1 cellular context compared by ENCODE assay signal in genomic region chr11:119029340-119030028, GRCh38.
TF ChIP-seq lines count a peak whose summit lies in the region.

No MANE protein-coding gene starts in this region.

TF ChIP-seq in GM23338, 12 proteins besides CTCF, POLR2A, EP300 and RAD21 (continued from another document):
- TF ChIP-seq, protein P1, sequence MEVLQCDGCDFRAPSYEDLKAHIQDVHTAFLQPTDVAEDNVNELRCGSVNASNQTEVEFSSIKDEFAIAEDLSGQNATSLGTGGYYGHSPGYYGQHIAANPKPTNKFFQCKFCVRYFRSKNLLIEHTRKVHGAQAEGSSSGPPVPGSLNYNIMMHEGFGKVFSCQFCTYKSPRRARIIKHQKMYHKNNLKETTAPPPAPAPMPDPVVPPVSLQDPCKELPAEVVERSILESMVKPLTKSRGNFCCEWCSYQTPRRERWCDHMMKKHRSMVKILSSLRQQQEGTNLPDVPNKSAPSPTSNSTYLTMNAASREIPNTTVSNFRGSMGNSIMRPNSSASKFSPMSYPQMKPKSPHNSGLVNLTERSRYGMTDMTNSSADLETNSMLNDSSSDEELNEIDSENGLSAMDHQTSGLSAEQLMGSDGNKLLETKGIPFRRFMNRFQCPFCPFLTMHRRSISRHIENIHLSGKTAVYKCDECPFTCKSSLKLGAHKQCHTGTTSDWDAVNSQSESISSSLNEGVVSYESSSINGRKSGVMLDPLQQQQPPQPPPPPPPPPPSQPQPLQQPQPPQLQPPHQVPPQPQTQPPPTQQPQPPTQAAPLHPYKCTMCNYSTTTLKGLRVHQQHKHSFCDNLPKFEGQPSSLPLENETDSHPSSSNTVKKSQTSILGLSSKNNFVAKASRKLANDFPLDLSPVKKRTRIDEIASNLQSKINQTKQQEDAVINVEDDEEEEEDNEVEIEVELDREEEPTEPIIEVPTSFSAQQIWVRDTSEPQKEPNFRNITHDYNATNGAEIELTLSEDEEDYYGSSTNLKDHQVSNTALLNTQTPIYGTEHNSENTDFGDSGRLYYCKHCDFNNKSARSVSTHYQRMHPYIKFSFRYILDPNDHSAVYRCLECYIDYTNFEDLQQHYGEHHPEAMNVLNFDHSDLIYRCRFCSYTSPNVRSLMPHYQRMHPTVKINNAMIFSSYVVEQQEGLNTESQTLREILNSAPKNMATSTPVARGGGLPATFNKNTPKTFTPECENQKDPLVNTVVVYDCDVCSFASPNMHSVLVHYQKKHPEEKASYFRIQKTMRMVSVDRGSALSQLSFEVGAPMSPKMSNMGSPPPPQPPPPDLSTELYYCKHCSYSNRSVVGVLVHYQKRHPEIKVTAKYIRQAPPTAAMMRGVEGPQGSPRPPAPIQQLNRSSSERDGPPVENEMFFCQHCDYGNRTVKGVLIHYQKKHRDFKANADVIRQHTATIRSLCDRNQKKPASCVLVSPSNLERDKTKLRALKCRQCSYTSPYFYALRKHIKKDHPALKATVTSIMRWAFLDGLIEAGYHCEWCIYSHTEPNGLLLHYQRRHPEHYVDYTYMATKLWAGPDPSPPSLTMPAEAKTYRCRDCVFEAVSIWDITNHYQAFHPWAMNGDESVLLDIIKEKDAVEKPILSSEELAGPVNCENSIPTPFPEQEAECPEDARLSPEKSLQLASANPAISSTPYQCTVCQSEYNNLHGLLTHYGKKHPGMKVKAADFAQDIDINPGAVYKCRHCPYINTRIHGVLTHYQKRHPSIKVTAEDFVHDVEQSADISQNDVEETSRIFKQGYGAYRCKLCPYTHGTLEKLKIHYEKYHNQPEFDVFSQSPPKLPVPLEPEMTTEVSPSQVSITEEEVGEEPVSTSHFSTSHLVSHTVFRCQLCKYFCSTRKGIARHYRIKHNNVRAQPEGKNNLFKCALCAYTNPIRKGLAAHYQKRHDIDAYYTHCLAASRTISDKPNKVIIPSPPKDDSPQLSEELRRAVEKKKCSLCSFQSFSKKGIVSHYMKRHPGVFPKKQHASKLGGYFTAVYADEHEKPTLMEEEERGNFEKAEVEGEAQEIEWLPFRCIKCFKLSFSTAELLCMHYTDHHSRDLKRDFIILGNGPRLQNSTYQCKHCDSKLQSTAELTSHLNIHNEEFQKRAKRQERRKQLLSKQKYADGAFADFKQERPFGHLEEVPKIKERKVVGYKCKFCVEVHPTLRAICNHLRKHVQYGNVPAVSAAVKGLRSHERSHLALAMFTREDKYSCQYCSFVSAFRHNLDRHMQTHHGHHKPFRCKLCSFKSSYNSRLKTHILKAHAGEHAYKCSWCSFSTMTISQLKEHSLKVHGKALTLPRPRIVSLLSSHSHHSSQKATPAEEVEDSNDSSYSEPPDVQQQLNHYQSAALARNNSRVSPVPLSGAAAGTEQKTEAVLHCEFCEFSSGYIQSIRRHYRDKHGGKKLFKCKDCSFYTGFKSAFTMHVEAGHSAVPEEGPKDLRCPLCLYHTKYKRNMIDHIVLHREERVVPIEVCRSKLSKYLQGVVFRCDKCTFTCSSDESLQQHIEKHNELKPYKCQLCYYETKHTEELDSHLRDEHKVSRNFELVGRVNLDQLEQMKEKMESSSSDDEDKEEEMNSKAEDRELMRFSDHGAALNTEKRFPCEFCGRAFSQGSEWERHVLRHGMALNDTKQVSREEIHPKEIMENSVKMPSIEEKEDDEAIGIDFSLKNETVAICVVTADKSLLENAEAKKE (CRISPR knock-in tag; IDR thresholded peaks at IDR 0.05) = no peak
- TF ChIP-seq EZH2 (IDR thresholded peaks at IDR 0.05; ENCODE audit: low read depth, unreplicated experiment) (no peak), NANOG (IDR thresholded peaks at IDR 0.05; ENCODE audit: borderline replicate concordance) (no peak), POLR2AphosphoS5 (IDR thresholded peaks at IDR 0.05; ENCODE audit: low read depth) (no peak), CREB1 (CRISPR knock-in tag; IDR thresholded peaks at IDR 0.05; ENCODE audit: low read depth) (no peak), JUNB (IDR thresholded peaks at IDR 0.05; ENCODE audit: unreplicated experiment) (no peak), EZH2phosphoT487 (IDR thresholded peaks at IDR 0.05; ENCODE audit: unreplicated experiment) (no peak), STAT1 (IDR thresholded peaks at IDR 0.05; ENCODE audit: unreplicated experiment) (no peak), ZNF114 (CRISPR knock-in tag; IDR thresholded peaks at IDR 0.05) (no peak), ETS1 (IDR thresholded peaks at IDR 0.05) (no peak)
